In genomic region chr2:169694113-169694893, GRCh38 we compare ENCODE assay signal across 9 cellular contexts. TPM values are rescaled to one million over a fixed set of nuclear protein-coding genes. Genes with fewer than 3 reads are reported as not detected.
DNase-seq lines count a peak whose midpoint lies in the region; ATAC-seq and TF ChIP-seq lines count a peak whose summit lies in the region.
"Had no signal": no experiment of that assay in that cellular context is flagged by ENCODE, and none has a peak within 500 bp of the region (broad histone marks: within the 10 kb centered on the region; RNA-seq: fewer than 3 reads in every experiment).

Gene CFAP210, minus strand, starts transcription at chr2:169694405. Its CDS starts 78 bp downstream, at chr2:169694327.
A gene with protein sequence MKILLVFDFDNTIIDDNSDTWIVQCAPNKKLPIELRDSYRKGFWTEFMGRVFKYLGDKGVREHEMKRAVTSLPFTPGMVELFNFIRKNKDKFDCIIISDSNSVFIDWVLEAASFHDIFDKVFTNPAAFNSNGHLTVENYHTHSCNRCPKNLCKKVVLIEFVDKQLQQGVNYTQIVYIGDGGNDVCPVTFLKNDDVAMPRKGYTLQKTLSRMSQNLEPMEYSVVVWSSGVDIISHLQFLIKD (plus strand): TSS chr2:169694469. CDS start chr2:169700972, 6,503 bp downstream.

- H3K9ac ChIP-seq in colonic mucosa (ENCODE audit: low read depth in 2 of 2, low read length in 2 of 2): peak within 1 kb of the TSS; percentile 84 to 85

- H3K9me3 ChIP-seq in colonic mucosa: no peaks in the 10 kb centered on the region

- POLR2A ChIA-PET in BJ (lab: Charles Lee): no interaction called here

- TF ChIP-seq CTCF in BJ (IDR thresholded peaks at IDR 0.05; ENCODE audit: insufficient read depth, low read depth, low read length) (no peak), colonic mucosa (IDR thresholded peaks at IDR 0.05) (no peak)

- ATAC-seq in HG03457 (IDR thresholded peaks at IDR 0.05; ENCODE audit: unreplicated experiment): peak; percentile 99

- peak within 1 kb of the TSS; percentile 84 for H3K4me3 ChIP-seq in BJ (ENCODE audit: low read depth, low read length)
- peak within 1 kb of the TSS; percentile 68 for H3K4me3 ChIP-seq in colonic mucosa

- H3K27me3 ChIP-seq in BJ (ENCODE audit: control insufficient read depth, insufficient read depth, low read length): 0 out of 2 replicates have a peak, but pooled peaks cover 3% of the 10 kb centered on the region
- H3K27me3 ChIP-seq in colonic mucosa: no peaks in the 10 kb centered on the region

- H3K4me1 ChIP-seq in colonic mucosa: peaks cover 4% of the 10 kb centered on the region

- peak; percentile 77 for DNase-seq in BJ (ENCODE audit: low read depth)
- peak; percentile 80 for DNase-seq in GM19240 (ENCODE audit: insufficient read length, low spot score)
- peak; percentile 92 to 95 for DNase-seq in NCI-H524 (lab: John Stamatoyannopoulos, UW)
- peak; percentile 97 to 98 for DNase-seq in activated CD4-positive, alpha-beta T cell treated with anti-CD3 and anti-CD28 coated beads for 4 hours
- DNase-seq in colonic mucosa: peak; percentile 100
- peak; percentile 98 for DNase-seq in kidney tubule cell (ENCODE audit: low spot score)
- peak; percentile 94 to 95 for DNase-seq in stimulated activated CD4-positive, alpha-beta T cell treated with anti-CD3 and anti-CD28 coated beads, Interleukin-1b, Interleukin-23, amount 100 ng/mL, for 1 hour (ENCODE audit: low read depth in 2 of 2)

- CTCF ChIA-PET in BJ (lab: Yijun Ruan, JAX): interaction anchor here (2.1 kb wide), 1 partner anchor 11 kb away, joined by 4 read pairs; no protein-coding TSS in a partner anchor

- intact Hi-C loops in colonic mucosa (cut with DNase I): no loop called here

- H3K27ac ChIP-seq in colonic mucosa: peak within 1 kb of the TSS; percentile 84

- H3K36me3 ChIP-seq in BJ (ENCODE audit: control insufficient read depth, insufficient read depth, low read length) (no peaks in the 10 kb centered on the region), colonic mucosa (no peaks in the 10 kb centered on the region)

RNA-seq across cellular contexts. Expression of gene CFAP210, which starts in this region (rescaled TPM):
- polyA plus RNA-seq in BJ (2011; rRNA removed): not detected in 2 replicates
- polyA minus RNA-seq in BJ (2011; rRNA and poly(A)+ RNA removed): not detected in 2 replicates
- not detected for total RNA-seq in colonic mucosa
- total RNA-seq: subcutaneous adipose tissue had no signal

RNA-seq across cellular contexts. Expression of the second gene that starts in this region (rescaled TPM):
- 0.40 and 1.4 TPM in 2 replicates for polyA plus RNA-seq in BJ (2011; rRNA removed)
- polyA minus RNA-seq in BJ (2011; rRNA and poly(A)+ RNA removed): 0.38 and 0.46 TPM in 2 replicates
- total RNA-seq in colonic mucosa: 1 to 10 TPM; 5.3 to 7.0 TPM

Comparison
In these comparisons a context has a peak if more than half of its experiments do, and no peak if none do; other contexts are left out.
1. Peak in every context shown above with its lines: DNase-seq, ATAC-seq, H3K4me3 ChIP-seq and H3K27ac ChIP-seq.